Comparison of ENCODE assay signal across 35 cellular contexts in genomic region chr9:18534611-18535010, GRCh38.
"Had no signal": no experiment of that assay in that cellular context is flagged by ENCODE, and none has a peak within 500 bp of the region (broad histone marks: within the 10 kb centered on the region; RNA-seq: fewer than 3 reads in every experiment).

No MANE protein-coding gene starts in this region.

- DNase-seq: MG63, MM.1S, MV-4-11, NCI-H1048, NCI-H1092, NCI-H1092 treated with DMSO at 0.1 percent for 48 hours, NCI-H1105, NCI-H1105 treated with DMSO at 0.1 percent for 48 hours, NCI-H1417, NCI-H1417 treated with DMSO at 0.1 percent for 48 hours, NCI-H1436, NCI-H1436 treated with DMSO at 0.1 percent for 48 hours, NCI-H146, NCI-H1694, NCI-H1694 treated with DMSO at 0.1 percent for 48 hours, NCI-H187, NCI-H187 treated with DMSO at 0.1 percent for 48 hours, NCI-H1930, NCI-H2029, NCI-H2029 treated with DMSO at 0.1 percent for 48 hours, NCI-H2081, NCI-H2081 treated with DMSO at 0.1 percent for 48 hours, NCI-H2107, NCI-H2171, NCI-H2171 treated with DMSO at 0.1 percent for 48 hours, NCI-H2227 treated with DMSO at 0.1 percent for 48 hours, NCI-H226, NCI-H345, NCI-H446, NCI-H446 treated with DMSO at 0.1 percent for 48 hours, NCI-H510A, NCI-H510A treated with DMSO at 0.1 percent for 48 hours, NCI-H524, NCI-H524 treated with DMSO at 0.1 percent for 48 hours, NCI-H526 had no signal

- H3K4me3 ChIP-seq: MG63 had no signal
